In genomic region chr1:181061891-181062777, GRCh38 we compare ENCODE assay signal across 8 cellular contexts. TPM values are rescaled to one million over a fixed set of nuclear protein-coding genes. Genes with fewer than 3 reads are reported as not detected.
A peak's percentile ranks its signal among the peaks of the same experiment; 100 is the strongest.
DNase-seq lines count a peak whose midpoint lies in the region; ATAC-seq and TF ChIP-seq lines count a peak whose summit lies in the region.

No MANE protein-coding gene starts in this region.

- no peak overlapping the region; the same call in 1 of the 2 replicates for H3K18ac ChIP-seq in IMR-90 (ENCODE audit: low read depth, low read length)

- H3K36me3 Mint-ChIP-seq in activated naive CD8-positive, alpha-beta T cell treated with anti-CD3 and anti-CD28 coated beads for 36 hours = peaks cover 30% of the 10 kb centered on the region
- H3K36me3 Mint-ChIP-seq in MCF 10A (ENCODE audit: insufficient read depth, unreplicated experiment) = no peaks in the 10 kb centered on the region
- H3K36me3 Mint-ChIP-seq in osteocyte (ENCODE audit: unreplicated experiment) = no peaks in the 10 kb centered on the region

- H3K9me3 Mint-ChIP-seq in activated naive CD8-positive, alpha-beta T cell treated with anti-CD3 and anti-CD28 coated beads for 36 hours = peaks cover 13% of the 10 kb centered on the region
- H3K9me3 Mint-ChIP-seq in MCF 10A (ENCODE audit: unreplicated experiment) (peaks cover 8% of the 10 kb centered on the region), osteocyte (ENCODE audit: unreplicated experiment) (peaks cover 4% of the 10 kb centered on the region)

- peaks cover 3% of the 10 kb centered on the region for H3K9me3 ChIP-seq in IMR-90 (ENCODE audit: control insufficient read depth, insufficient read depth, low read length)
- H3K9me3 ChIP-seq in spleen = peaks cover 0 to 15% (median 8%) of the 10 kb centered on the region in 8 donors

- CTCF ChIA-PET in IMR-90 (lab: Yijun Ruan, JAX) (interaction anchor here (1.4 to 1.5 kb wide), 2 partner anchors 11 to 17 kb away, joined by 3 to 6 read pairs; no protein-coding TSS in a partner anchor), MCF 10A (lab: Yijun Ruan, JAX) (interaction anchor here (0.6 to 1.1 kb wide), 2 partner anchors 11 to 129 kb away, joined by 4 to 5 read pairs; no protein-coding TSS in a partner anchor)

- TF ChIP-seq RAD21 in IMR-90 (IDR thresholded peaks at IDR 0.05; ENCODE audit: low read length) = no peak

- H3K9me1 ChIP-seq in IMR-90 (ENCODE audit: insufficient read depth, low read length) = no peaks in the 10 kb centered on the region

- H3K56ac ChIP-seq in IMR-90 (ENCODE audit: extremely low read depth, insufficient read depth, low read length) = no peak overlapping the region

- no peak overlapping the region for H2AK9ac ChIP-seq in IMR-90 (replicated peaks; ENCODE audit: low read depth, low read length, poor library complexity)

- H3K23ac ChIP-seq in IMR-90 (ENCODE audit: low read depth, low read length) = no peak overlapping the region

- H3K4me1 Mint-ChIP-seq in activated naive CD8-positive, alpha-beta T cell treated with anti-CD3 and anti-CD28 coated beads for 36 hours = peaks cover 21% of the 10 kb centered on the region
- H3K4me1 Mint-ChIP-seq in MCF 10A (ENCODE audit: insufficient read depth, unreplicated experiment) = no peaks in the 10 kb centered on the region
- H3K4me1 Mint-ChIP-seq in osteocyte (ENCODE audit: unreplicated experiment) = peaks cover 3% of the 10 kb centered on the region

- dilution Hi-C loops in IMR-90 (cut with HindIII; ENCODE audit: low sequenced_read_pairs, unreplicated experiment) = no loop called here

- peak overlapping the region; percentile 31; the same call in 1 of the 2 replicates for H3K4me2 ChIP-seq in IMR-90 (ENCODE audit: low read depth, low read length)

- H3K4me3 Mint-ChIP-seq in activated naive CD8-positive, alpha-beta T cell treated with anti-CD3 and anti-CD28 coated beads for 36 hours = peak overlapping the region; percentile 69
- H3K4me3 Mint-ChIP-seq in MCF 10A (ENCODE audit: unreplicated experiment) (no peak overlapping the region), osteocyte (ENCODE audit: unreplicated experiment) (no peak overlapping the region)

- ATAC-seq in GM18502 (IDR thresholded peaks at IDR 0.05; ENCODE audit: poor library complexity, unreplicated experiment) (peak; percentile 87), GM21576 (IDR thresholded peaks at IDR 0.05; ENCODE audit: unreplicated experiment) (peak; percentile 81), IMR-90 (ENCODE audit: low read depth) (no peak)

- no peak overlapping the region for H2BK120ac ChIP-seq in IMR-90 (ENCODE audit: low read depth, low read length)

- H3K9ac ChIP-seq in IMR-90 (ENCODE audit: low read depth, low read length) = no peak overlapping the region

- in situ Hi-C loops in IMR-90 (cut with MboI; ENCODE audit: low sequenced_read_pairs) = no loop called here

- no peak overlapping the region for H3K14ac ChIP-seq in IMR-90 (replicated peaks; ENCODE audit: low read depth, low read length)

- H4K8ac ChIP-seq in IMR-90 (ENCODE audit: low read depth in 2 of 2, low read length in 2 of 2) = peak overlapping the region; percentile 3 to 59; a peak in 2 of 4 replicates

- WGBS in IMR-90 (ENCODE audit: extremely low coverage in 2 of 2, insufficient read length in 1 of 2), 2 experiments = 87% methylated on average over 7 of the region's 14 CpGs; no CpG with 5 or more reads in 1 of the 2 experiments
- 27 to 48% (median 30%) methylated on average over 14 of the region's 14 CpGs for WGBS in spleen, 5 donors

- H2AK5ac ChIP-seq in IMR-90 (ENCODE audit: low read depth, low read length) = no peak overlapping the region

- peaks cover 3% of the 10 kb centered on the region for H3K4me1 ChIP-seq in IMR-90 (ENCODE audit: control insufficient read depth, insufficient read depth, low read length)
- peaks cover 3 to 34% (median 20%) of the 10 kb centered on the region in 6 donors for H3K4me1 ChIP-seq in spleen

- no peaks in the 10 kb centered on the region for H3K79me1 ChIP-seq in IMR-90 (ENCODE audit: low read depth in 1 of 2, low read length in 2 of 2)

- no peak for TF ChIP-seq POLR2A in IMR-90 (IDR thresholded peaks at IDR 0.05; ENCODE audit: low read depth, low read length)
- no peak for TF ChIP-seq POLR2A in spleen (IDR thresholded peaks at IDR 0.05)

- no peak overlapping the region for H2AFZ ChIP-seq in IMR-90 (replicated peaks; ENCODE audit: low read length, poor library complexity)

- intact Hi-C loops in IMR-90 (cut with micrococcal nuclease) = no loop called here
- intact Hi-C loops in spleen (cut with DNase I; ENCODE audit: low total_unique reads) = no loop called here
- intact Hi-C loops in MCF 10A (cut with micrococcal nuclease) = no loop called here

- H2BK15ac ChIP-seq in IMR-90 (ENCODE audit: low read depth, low read length) = no peak overlapping the region

- no peaks in the 10 kb centered on the region for H3K27me3 Mint-ChIP-seq in activated naive CD8-positive, alpha-beta T cell treated with anti-CD3 and anti-CD28 coated beads for 36 hours
- no peaks in the 10 kb centered on the region for H3K27me3 Mint-ChIP-seq in MCF 10A (ENCODE audit: insufficient read depth, unreplicated experiment)
- no peaks in the 10 kb centered on the region for H3K27me3 Mint-ChIP-seq in osteocyte (ENCODE audit: unreplicated experiment)

- no peak overlapping the region for H2BK5ac ChIP-seq in IMR-90 (ENCODE audit: low read depth, low read length, poor library complexity, severe bottlenecking)

- H3K27me3 ChIP-seq in IMR-90 (ENCODE audit: control insufficient read depth, insufficient read depth, low read length) (no peaks in the 10 kb centered on the region), spleen (replicated peaks in 1 of 7) (no peaks in the 10 kb centered on the region)

- no peak for DNase-seq in IMR-90
- peak; percentile 47 for DNase-seq in activated naive CD8-positive, alpha-beta T cell treated with anti-CD3 and anti-CD28 coated beads for 36 hours
- DNase-seq in spleen = peak; percentile 85
- DNase-seq in MCF 10A (ENCODE audit: unreplicated experiment) = no peak
- DNase-seq in osteocyte (ENCODE audit: extremely low spot score, unreplicated experiment) = no peak
- no peak for DNase-seq in A172 (ENCODE audit: low spot score)

- no peak overlapping the region for H4K5ac ChIP-seq in IMR-90 (ENCODE audit: low read depth, low read length)

- no peak overlapping the region for H3K4me3 ChIP-seq in IMR-90 (ENCODE audit: insufficient read depth, low read depth, low read length)
- peak overlapping the region in 4 of 8 donors; percentile 10 to 52 (median 14) for H3K4me3 ChIP-seq in spleen

- BruUV-seq in IMR-90 (replicated peaks; lab: Mats Ljungman, UMichigan) (no TSS peak), MCF 10A (replicated peaks; lab: Mats Ljungman, UMichigan) (no TSS peak)

- no peak overlapping the region for H3K4ac ChIP-seq in IMR-90 (ENCODE audit: low read depth, low read length)

- H3K27ac ChIP-seq in IMR-90 (ENCODE audit: insufficient read depth, low read length) = no peak overlapping the region
- H3K27ac ChIP-seq in spleen = peak overlapping the region; percentile 41 to 85 (median 66)

- POLR2A ChIA-PET in IMR-90 (lab: Charles Lee; ENCODE audit: unreplicated experiment) (no interaction called here), MCF 10A (lab: Yijun Ruan, JAX) (interaction anchor here (0.9 to 1.5 kb wide), 4 partner anchors 10 to 40 kb away, joined by 3 to 5 read pairs (median 4); no protein-coding TSS in a partner anchor)

- peak overlapping the region; percentile 84 for H3K27ac Mint-ChIP-seq in activated naive CD8-positive, alpha-beta T cell treated with anti-CD3 and anti-CD28 coated beads for 36 hours
- H3K27ac Mint-ChIP-seq in MCF 10A (ENCODE audit: low read depth, unreplicated experiment) = no peak overlapping the region
- no peak overlapping the region for H3K27ac Mint-ChIP-seq in osteocyte (ENCODE audit: unreplicated experiment)

- H3K36me3 ChIP-seq in IMR-90 (ENCODE audit: control insufficient read depth, insufficient read depth, low read length) (no peaks in the 10 kb centered on the region), spleen (peaks cover 0 to 30% (median 7%) of the 10 kb centered on the region in 6 donors)

- TF ChIP-seq CTCF in IMR-90 (conservative IDR thresholded peaks at IDR 0.05; ENCODE audit: low read depth, low read length) (no peak), spleen (IDR thresholded peaks at IDR 0.05 in 8 of 11, conservative IDR thresholded peaks at IDR 0.05 in 3 of 11) (no peak), MCF 10A (IDR thresholded peaks at IDR 0.05; ENCODE audit: unreplicated experiment) (no peak), osteocyte (IDR thresholded peaks at IDR 0.05) (no peak)

- no peak overlapping the region for H4K91ac ChIP-seq in IMR-90 (ENCODE audit: insufficient read depth, low read depth, low read length)

- H2BK20ac ChIP-seq in IMR-90 (ENCODE audit: low read depth, low read length) = no peak overlapping the region

- H4K20me1 ChIP-seq in IMR-90 (ENCODE audit: insufficient read depth, low read length) = no peaks in the 10 kb centered on the region

RNA-seq across cellular contexts. Expression of gene IER5, which starts 26.4 kb away (rescaled TPM):
- total RNA-seq in IMR-90 (2012; rRNA removed) (15.8 and 29.4 TPM in 2 replicates), spleen (10 to 100 TPM; 33.4 to 62.3 (median 40.8) TPM), MCF 10A (2022) (47.5 and 49.5 TPM in 2 replicates), osteocyte (29.8 and 32.2 TPM in 2 replicates)
- polyA plus RNA-seq in IMR-90 (2012; rRNA removed) (27.1 and 28.9 TPM in 2 replicates), spleen (10 to 100 TPM; 21.3 to 33.9 (median 32.7) TPM)
- polyA plus RNA-seq in IMR-90 (2012; cell fraction: cytosol; rRNA removed) = 22.5 and 29.5 TPM in 2 replicates
- 32.6 and 44.5 TPM in 2 replicates for polyA plus RNA-seq in IMR-90 (2012; cell fraction: nucleus; rRNA removed; ENCODE audit: low replicate concordance)
- total RNA-seq in activated naive CD8-positive, alpha-beta T cell treated with anti-CD3 and anti-CD28 coated beads for 36 hours = 10 to 100 TPM; 29.7 to 30.3 TPM
- total RNA-seq in A172 (2014; rRNA removed; shearing (Covaris generic)) = 41.9 and 45.0 TPM in 2 replicates

RNA-seq across cellular contexts. Expression of gene MR1, which starts 28.4 kb away (rescaled TPM):
- total RNA-seq in IMR-90 (2012; rRNA removed) (5.0 and 6.1 TPM in 2 replicates), spleen (10 to 100 TPM; 21.9 to 35.6 (median 25.8) TPM), MCF 10A (2022) (33.4 and 46.6 TPM in 2 replicates), osteocyte (3.7 and 4.3 TPM in 2 replicates)
- polyA plus RNA-seq in IMR-90 (2012; rRNA removed) (5.0 and 6.0 TPM in 2 replicates), spleen (1 to 10 TPM; 4.9 to 6.3 (median 6.0) TPM)
- 2.1 and 3.4 TPM in 2 replicates for polyA plus RNA-seq in IMR-90 (2012; cell fraction: cytosol; rRNA removed)
- polyA plus RNA-seq in IMR-90 (2012; cell fraction: nucleus; rRNA removed; ENCODE audit: low replicate concordance) = 1.8 and 4.0 TPM in 2 replicates
- 10 to 100 TPM; 14.5 to 15.5 TPM for total RNA-seq in activated naive CD8-positive, alpha-beta T cell treated with anti-CD3 and anti-CD28 coated beads for 36 hours
- 19.6 and 21.1 TPM in 2 replicates for total RNA-seq in A172 (2014; rRNA removed; shearing (Covaris generic))

RNA-seq across cellular contexts. Expression of gene STX6, which starts 39.5 kb away (rescaled TPM):
- total RNA-seq in IMR-90 (2012; rRNA removed) (31.4 and 38.0 TPM in 2 replicates), spleen (10 to 100 TPM; 18.3 to 41.4 (median 22.1) TPM), MCF 10A (2022) (34.6 and 44.4 TPM in 2 replicates), osteocyte (25.6 and 25.8 TPM in 2 replicates)
- polyA plus RNA-seq in IMR-90 (2012; rRNA removed) (14.5 and 16.0 TPM in 2 replicates), spleen (10 to 100 TPM in 1 of 3 donors, 1 to 10 TPM in 2; 6.8 to 10.2 (median 8.0) TPM)
- 8.8 and 10.4 TPM in 2 replicates for polyA plus RNA-seq in IMR-90 (2012; cell fraction: cytosol; rRNA removed)
- polyA plus RNA-seq in IMR-90 (2012; cell fraction: nucleus; rRNA removed; ENCODE audit: low replicate concordance) = 7.2 and 15.5 TPM in 2 replicates
- total RNA-seq in activated naive CD8-positive, alpha-beta T cell treated with anti-CD3 and anti-CD28 coated beads for 36 hours = 10 to 100 TPM; 22.0 to 22.1 TPM
- total RNA-seq in A172 (2014; rRNA removed; shearing (Covaris generic)) = 34.1 and 42.1 TPM in 2 replicates

Comparison
In these comparisons a context has a peak if more than half of its experiments do, and no peak if none do; other contexts are left out.
1. DNase-seq: peak in activated naive CD8-positive, alpha-beta T cell treated with anti-CD3 and anti-CD28 coated beads for 36 hours (single experiment) and spleen (single experiment); none in IMR-90 (single experiment), MCF 10A (single experiment), osteocyte (single experiment) and A172 (single experiment).